In genomic region chr6:164926686-164927085, GRCh38 we compare ENCODE assay signal across 1 cellular context.
TF ChIP-seq lines count a peak whose summit lies in the region.

No MANE protein-coding gene starts in this region.

TF ChIP-seq in SK-N-SH treated with all-trans-retinoic acid at 6 μM for 48 hours, 23 proteins besides CTCF, POLR2A, EP300 and RAD21 (continued from another document):
- no peak for TF ChIP-seq PATZ1 (CRISPR knock-in tag; IDR thresholded peaks at IDR 0.05; ENCODE audit: borderline replicate concordance)
- TF ChIP-seq OSR1 (CRISPR knock-in tag; IDR thresholded peaks at IDR 0.05): no peak
- TF ChIP-seq BACH2 (CRISPR knock-in tag; IDR thresholded peaks at IDR 0.05; ENCODE audit: borderline replicate concordance): no peak
TF ChIP-seq in SK-N-SH treated with all-trans-retinoic acid at 6 μM for 48 hours: peak in this region for 0.
